Comparison of ENCODE assay signal across 19 cellular contexts in the genomic region with DNA sequence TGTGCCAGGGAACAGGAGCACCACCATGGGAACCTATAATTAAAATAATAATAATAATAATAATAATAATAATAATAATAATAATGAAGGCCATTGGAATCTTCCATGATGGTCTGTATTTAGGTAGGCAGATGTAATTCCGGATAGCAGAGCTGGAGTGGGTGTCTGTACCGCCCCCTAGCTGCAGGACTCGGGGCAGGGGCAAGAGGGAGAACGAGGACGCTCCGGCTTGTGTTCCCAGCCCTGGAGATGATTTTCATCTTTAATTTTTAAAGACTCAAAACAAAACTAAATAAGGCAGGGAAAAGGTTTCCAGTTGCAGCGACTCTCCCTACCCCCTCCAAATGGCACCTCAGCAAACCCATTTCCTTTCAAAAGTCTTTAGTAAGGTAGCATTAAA.
DNase-seq lines count a peak whose midpoint lies in the region; ATAC-seq, FAIRE-seq and TF ChIP-seq lines count a peak whose summit lies in the region.
"Had no signal": no experiment of that assay in that cellular context is flagged by ENCODE, and none has a peak within 500 bp of the region (broad histone marks: within the 10 kb centered on the region; RNA-seq: fewer than 3 reads in every experiment).

No MANE protein-coding gene starts in this region.

- SMC1A ChIA-PET in GM12878 (lab: Charles Lee; ENCODE audit: uncharacterized antibody, unreplicated experiment) = interaction anchor here (1.1 to 11.9 kb wide), 5 partner anchors 8 to 154 kb away, joined by 3 to 133 read pairs (median 15); no protein-coding TSS in a partner anchor

- no peaks in the 10 kb centered on the region for H4K20me1 ChIP-seq in GM12878 (ENCODE audit: control insufficient read depth, insufficient read depth)

- RAD21 ChIA-PET in GM12878 (lab: Charles Lee; ENCODE audit: unreplicated experiment) = interaction anchor here (0.6 to 11.2 kb wide), 8 partner anchors 9 to 120 kb away, joined by 3 to 214 read pairs (median 4); no protein-coding TSS in a partner anchor

- H3K4me1 Mint-ChIP-seq in activated naive CD8-positive, alpha-beta T cell treated with anti-CD3 and anti-CD28 coated beads, Interleukin-2, amount 50 U/mL, for 24 hours = peaks cover 3% of the 10 kb centered on the region
- peaks cover 3% of the 10 kb centered on the region for H3K4me1 Mint-ChIP-seq in activated naive CD8-positive, alpha-beta T cell treated with anti-CD3 and anti-CD28 coated beads for 36 hours
- H3K4me1 Mint-ChIP-seq in type B pancreatic cell (ENCODE audit: unreplicated experiment) = peaks cover 3% of the 10 kb centered on the region
- H3K4me1 Mint-ChIP-seq in effector memory CD8-positive, alpha-beta T cell (ENCODE audit: low read depth in 2 of 2) = peaks cover 11 to 20% of the 10 kb centered on the region in 2 donors

- H2AFZ ChIP-seq in GM12878 (ENCODE audit: control insufficient read depth, low read depth, low read length) = no peak overlapping the region
- H2AFZ ChIP-seq: parathyroid adenoma had no signal

- no peaks in the 10 kb centered on the region for H3K36me3 Mint-ChIP-seq in activated naive CD8-positive, alpha-beta T cell treated with anti-CD3 and anti-CD28 coated beads, Interleukin-2, amount 50 U/mL, for 24 hours (ENCODE audit: low read depth)
- H3K36me3 Mint-ChIP-seq in activated naive CD8-positive, alpha-beta T cell treated with anti-CD3 and anti-CD28 coated beads for 36 hours = no peaks in the 10 kb centered on the region
- no peaks in the 10 kb centered on the region for H3K36me3 Mint-ChIP-seq in type B pancreatic cell
- H3K36me3 Mint-ChIP-seq in effector memory CD8-positive, alpha-beta T cell (ENCODE audit: insufficient read depth) = no peaks in the 10 kb centered on the region

- no peak overlapping the region for H3K27ac ChIP-seq in GM12878 (ENCODE audit: control insufficient read depth, insufficient read depth)
- H3K27ac ChIP-seq: HL-60, parathyroid adenoma, tibial artery had no signal

- no peak for ATAC-seq in activated naive CD8-positive, alpha-beta T cell treated with anti-CD3 and anti-CD28 coated beads, Interleukin-2, amount 50 U/mL, for 24 hours
- ATAC-seq in GM12878 = no peak
- no peak for ATAC-seq in effector memory CD8-positive, alpha-beta T cell (replicated peaks)
- ATAC-seq in GM21390 (IDR thresholded peaks at IDR 0.05; ENCODE audit: unreplicated experiment) = no peak
- ATAC-seq: mucosa of descending colon had no signal

- H3K36me3 ChIP-seq in GM12878 (ENCODE audit: control insufficient read depth in 2 of 2, insufficient read depth in 2 of 2, low read length in 1 of 2) = no peaks in the 10 kb centered on the region
- H3K36me3 ChIP-seq: MG63, tibial artery had no signal

- in situ Hi-C loops in GM12878 (cut with MboI) = no loop called here

- H3K4me2 ChIP-seq in GM12878 (ENCODE audit: control insufficient read depth, insufficient read depth) = no peak overlapping the region

- no peak for FAIRE-seq in GM12878 (lab: Jason Lieb, UNC)
- FAIRE-seq: bronchial epithelial cell, kidney had no signal

- TF ChIP-seq POLR2A in GM12878 (IDR thresholded peaks at IDR 0.05; ENCODE audit: low read depth, low read length) = no peak

- peak; percentile 49 for TF ChIP-seq CTCF in LNCaP clone FGC (IDR thresholded peaks at IDR 0.05; ENCODE audit: control insufficient read depth, extremely low read depth, insufficient read depth)
- peak in 1 of 3 experiments; percentile 23; a peak in 1 of 6 replicates for TF ChIP-seq CTCF in GM12878 (IDR thresholded peaks at IDR 0.05 in 2 of 3, conservative IDR thresholded peaks at IDR 0.05 in 1 of 3; ENCODE audit: control insufficient read depth in 2 of 3, extremely low read depth in 1 of 3, insufficient read depth in 1 of 3, low read depth in 3 of 3, low read length in 3 of 3)
- TF ChIP-seq CTCF in type B pancreatic cell (conservative IDR thresholded peaks at IDR 0.05) = peak; percentile 51

- TF ChIP-seq EP300 in GM12878 (IDR thresholded peaks at IDR 0.05; ENCODE audit: borderline replicate concordance in 1 of 2, control insufficient read depth in 1 of 2, low read depth in 2 of 2, low read length in 2 of 2) = no peak

- intact Hi-C loops in GM12878 (cut with micrococcal nuclease; ENCODE audit: unreplicated experiment) = no loop called here

- CTCF ChIA-PET in GM12878 (lab: Yijun Ruan, JAX) = interaction anchor here (0.6 to 2.5 kb wide), 15 partner anchors 9 to 840 kb away, joined by 3 to 19 read pairs (median 4); no protein-coding TSS in a partner anchor

- no peak overlapping the region for H3K27ac Mint-ChIP-seq in activated naive CD8-positive, alpha-beta T cell treated with anti-CD3 and anti-CD28 coated beads, Interleukin-2, amount 50 U/mL, for 24 hours
- no peak overlapping the region for H3K27ac Mint-ChIP-seq in activated naive CD8-positive, alpha-beta T cell treated with anti-CD3 and anti-CD28 coated beads for 36 hours
- no peak overlapping the region for H3K27ac Mint-ChIP-seq in type B pancreatic cell
- no peak overlapping the region for H3K27ac Mint-ChIP-seq in effector memory CD8-positive, alpha-beta T cell
- H3K27ac Mint-ChIP-seq: T-helper 2 cell treated with Interferon-gamma antibody and Interleukin-4, amounts not matched to agents 5 μg/mL and 100 μg/mL, for 36 hours had no signal

- no peaks in the 10 kb centered on the region for H3K27me3 ChIP-seq in GM12878 (replicated peaks in 1 of 2; ENCODE audit: control insufficient read depth in 2 of 2, insufficient read depth in 2 of 2, low read length in 1 of 2)
- H3K27me3 ChIP-seq: MG63 had no signal

- POLR2A ChIA-PET in GM12878 (lab: Charles Lee) = no interaction called here

- 0 out of 2 replicates have a peak, but pooled peaks have one; percentile 23 for TF ChIP-seq RAD21 in GM12878 (IDR thresholded peaks at IDR 0.05; ENCODE audit: insufficient read depth, low read depth, low read length)

- no peak overlapping the region for H3K4me3 Mint-ChIP-seq in activated naive CD8-positive, alpha-beta T cell treated with anti-CD3 and anti-CD28 coated beads, Interleukin-2, amount 50 U/mL, for 24 hours
- no peak overlapping the region for H3K4me3 Mint-ChIP-seq in activated naive CD8-positive, alpha-beta T cell treated with anti-CD3 and anti-CD28 coated beads for 36 hours
- H3K4me3 Mint-ChIP-seq in type B pancreatic cell = no peak overlapping the region
- H3K4me3 Mint-ChIP-seq in effector memory CD8-positive, alpha-beta T cell = no peak overlapping the region

- no peaks in the 10 kb centered on the region for H3K79me2 ChIP-seq in GM12878 (ENCODE audit: control insufficient read depth, insufficient read depth, low read length)
- H3K79me2 ChIP-seq: parathyroid adenoma had no signal

- H3K27me3 Mint-ChIP-seq in activated naive CD8-positive, alpha-beta T cell treated with anti-CD3 and anti-CD28 coated beads, Interleukin-2, amount 50 U/mL, for 24 hours = peaks cover 8% of the 10 kb centered on the region
- peaks cover 6% of the 10 kb centered on the region for H3K27me3 Mint-ChIP-seq in activated naive CD8-positive, alpha-beta T cell treated with anti-CD3 and anti-CD28 coated beads for 36 hours
- peaks cover 45% of the 10 kb centered on the region for H3K27me3 Mint-ChIP-seq in type B pancreatic cell
- peaks cover 4 to 21% of the 10 kb centered on the region in 2 donors for H3K27me3 Mint-ChIP-seq in effector memory CD8-positive, alpha-beta T cell

- H3K9ac ChIP-seq in GM12878 (ENCODE audit: control insufficient read depth, insufficient read depth, low read length) = no peak overlapping the region
- H3K9ac ChIP-seq: parathyroid adenoma had no signal

- H3K4me1 ChIP-seq in GM12878 (ENCODE audit: control insufficient read depth, insufficient read depth, low read length) = no peaks in the 10 kb centered on the region
- H3K4me1 ChIP-seq: parathyroid adenoma, tibial artery had no signal

- no peaks in the 10 kb centered on the region for H3K9me3 Mint-ChIP-seq in activated naive CD8-positive, alpha-beta T cell treated with anti-CD3 and anti-CD28 coated beads, Interleukin-2, amount 50 U/mL, for 24 hours
- no peaks in the 10 kb centered on the region for H3K9me3 Mint-ChIP-seq in activated naive CD8-positive, alpha-beta T cell treated with anti-CD3 and anti-CD28 coated beads for 36 hours
- H3K9me3 Mint-ChIP-seq in type B pancreatic cell = no peaks in the 10 kb centered on the region
- H3K9me3 Mint-ChIP-seq in effector memory CD8-positive, alpha-beta T cell = no peaks in the 10 kb centered on the region
- H3K9me3 Mint-ChIP-seq: T-helper 2 cell treated with Interferon-gamma antibody and Interleukin-4, amounts not matched to agents 5 μg/mL and 100 μg/mL, for 36 hours had no signal

- WGBS in GM12878 (ENCODE audit: insufficient coverage, insufficient replicate concordance, low lambda C conversion rate, missing lambda C conversion rate) = 45% methylated on average over 7 of the region's 7 CpGs

- no TSS peak for BruUV-seq in GM12878 (replicated peaks; lab: Mats Ljungman, UMichigan)

- DNase-seq in activated naive CD8-positive, alpha-beta T cell treated with anti-CD3 and anti-CD28 coated beads, Interleukin-2, amount 50 U/mL, for 24 hours = peak; percentile 14
- no peak for DNase-seq in activated naive CD8-positive, alpha-beta T cell treated with anti-CD3 and anti-CD28 coated beads for 36 hours
- no peak for DNase-seq in LNCaP clone FGC (ENCODE audit: low read depth)
- no peak for DNase-seq in GM12878 (ENCODE audit: low read depth, low spot score)
- DNase-seq in type B pancreatic cell (ENCODE audit: extremely low spot score, unreplicated experiment) = no peak
- no peak for DNase-seq in AG20443 (ENCODE audit: low spot score)
- DNase-seq in effector memory CD8-positive, alpha-beta T cell = no peak
- DNase-seq: activated naive CD4-positive, alpha-beta T cell treated with Interleukin-2 at 50 U/mL for 16 hours; EL; kidney; MG63; mucosa of descending colon; NCI-H345; tibial artery had no signal

- H3K4me3 ChIP-seq in LNCaP clone FGC (ENCODE audit: low read depth, low read length) = no peak overlapping the region
- no peak overlapping the region for H3K4me3 ChIP-seq in GM12878
- H3K4me3 ChIP-seq: MG63, mucosa of descending colon, tibial artery had no signal

- no peaks in the 10 kb centered on the region for H3K9me3 ChIP-seq in GM12878 (replicated peaks; ENCODE audit: control insufficient read depth, insufficient read depth, low read length)
- H3K9me3 ChIP-seq: MG63, mucosa of descending colon, tibial artery had no signal
